In the genomic region with DNA sequence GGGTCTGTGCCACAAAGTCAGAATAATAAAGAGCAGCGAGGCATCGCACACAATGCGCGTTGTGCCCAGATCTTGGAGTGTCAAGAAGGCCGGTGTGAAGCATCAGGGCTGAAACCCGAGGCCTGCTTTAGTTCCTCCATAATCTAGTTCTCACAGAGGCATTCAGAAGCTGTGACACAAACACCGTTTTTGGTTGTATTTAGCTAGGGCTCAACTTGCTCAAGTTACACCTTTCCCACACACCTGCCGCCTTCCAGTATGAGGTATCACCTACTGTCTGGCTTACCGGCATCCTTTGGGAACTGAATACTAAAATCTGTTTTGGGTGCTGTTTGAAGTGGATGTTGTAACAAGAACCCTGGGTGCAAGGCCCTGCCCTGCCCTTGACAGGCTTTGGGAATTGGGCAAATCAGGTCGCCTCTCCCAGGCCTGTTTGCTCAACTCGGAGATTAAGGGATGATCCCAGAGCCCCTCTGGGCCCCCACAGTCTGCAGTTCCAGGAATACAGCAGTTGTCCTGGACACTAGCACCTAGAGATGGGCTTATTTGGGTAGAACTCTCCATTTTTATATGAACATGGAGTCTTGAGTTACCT, we compare ENCODE assay signal across 8 cellular contexts. TPM values are rescaled to one million over a fixed set of nuclear protein-coding genes. Genes with fewer than 3 reads are reported as not detected.
A peak's percentile ranks its signal among the peaks of the same experiment; 100 is the strongest.
DNase-seq lines count a peak whose midpoint lies in the region; ATAC-seq and TF ChIP-seq lines count a peak whose summit lies in the region.

No MANE protein-coding gene starts in this region.

- no peaks in the 10 kb centered on the region for H3K36me3 ChIP-seq in left ventricle myocardium inferior
- peaks cover 0 to 3% (median 0%) of the 10 kb centered on the region in 3 experiments for H3K36me3 ChIP-seq in naive thymus-derived CD4-positive, alpha-beta T cell (ENCODE audit: control insufficient read depth in 2 of 3, insufficient read depth in 3 of 3, low read length in 3 of 3)

- intact Hi-C loops in left ventricle myocardium inferior (cut with micrococcal nuclease), result no loop called here
- intact Hi-C loops in cardiac septum (cut with DNase I), result no loop called here
- intact Hi-C loops in naive thymus-derived CD4-positive, alpha-beta T cell (cut with micrococcal nuclease), result loop anchor here (1.0 to 5.0 kb wide), 2 partner anchors 28 to 138 kb away; a partner anchor contains a TSS

- CTCF ChIA-PET in naive thymus-derived CD4-positive, alpha-beta T cell (lab: Charles Lee), result interaction anchor here (0.6 kb wide), 1 partner anchor 125 kb away, joined by 3 read pairs; no protein-coding TSS in a partner anchor

- peak overlapping the region; percentile 99 for H3K27ac Mint-ChIP-seq in chondrocyte (ENCODE audit: unreplicated experiment)
- H3K27ac Mint-ChIP-seq in naive thymus-derived CD4-positive, alpha-beta T cell, result peak overlapping the region; percentile 86 to 99 (median 96)
- H3K27ac Mint-ChIP-seq in progenitor cell of endocrine pancreas, result no peak overlapping the region

- POLR2A ChIA-PET in naive thymus-derived CD4-positive, alpha-beta T cell (lab: Charles Lee), result interaction anchor here (0.7 to 1.0 kb wide), 3 partner anchors 12 to 27 kb away, joined by 3 to 5 read pairs (median 3); a partner anchor contains a TSS

- TF ChIP-seq CTCF in left ventricle myocardium inferior (IDR thresholded peaks at IDR 0.05; ENCODE audit: borderline replicate concordance) (no peak), chondrocyte (IDR thresholded peaks at IDR 0.05) (no peak), progenitor cell of endocrine pancreas (IDR thresholded peaks at IDR 0.05; ENCODE audit: unreplicated experiment) (no peak)

- no peaks in the 10 kb centered on the region for H3K27me3 ChIP-seq in left ventricle myocardium inferior (ENCODE audit: low read depth)
- H3K27me3 ChIP-seq in naive thymus-derived CD4-positive, alpha-beta T cell (ENCODE audit: control insufficient read depth in 2 of 2, insufficient read depth in 2 of 2, low read length in 2 of 2), result no peaks in the 10 kb centered on the region

- H3K9me3 ChIP-seq in left ventricle myocardium inferior (replicated peaks), result no peaks in the 10 kb centered on the region
- H3K9me3 ChIP-seq in naive thymus-derived CD4-positive, alpha-beta T cell (ENCODE audit: control insufficient read depth in 2 of 3, low read length in 3 of 3), result no peaks in the 10 kb centered on the region

- no peak for ATAC-seq in naive thymus-derived CD4-positive, alpha-beta T cell
- ATAC-seq in HG02885 (IDR thresholded peaks at IDR 0.05; ENCODE audit: poor library complexity, unreplicated experiment) (no peak), HG03095 (IDR thresholded peaks at IDR 0.05; ENCODE audit: unreplicated experiment) (no peak)

- peak overlapping the region; percentile 54 for H3K4me3 ChIP-seq in left ventricle myocardium inferior
- no peak overlapping the region for H3K4me3 ChIP-seq in naive thymus-derived CD4-positive, alpha-beta T cell (ENCODE audit: low read length)

- no peaks in the 10 kb centered on the region for H3K9me3 Mint-ChIP-seq in chondrocyte (ENCODE audit: low read depth)
- no peaks in the 10 kb centered on the region for H3K9me3 Mint-ChIP-seq in naive thymus-derived CD4-positive, alpha-beta T cell
- H3K9me3 Mint-ChIP-seq in progenitor cell of endocrine pancreas (ENCODE audit: low read depth), result no peaks in the 10 kb centered on the region

- H3K27me3 Mint-ChIP-seq in chondrocyte (ENCODE audit: low read depth), result no peaks in the 10 kb centered on the region
- H3K27me3 Mint-ChIP-seq in naive thymus-derived CD4-positive, alpha-beta T cell, result no peaks in the 10 kb centered on the region
- no peaks in the 10 kb centered on the region for H3K27me3 Mint-ChIP-seq in progenitor cell of endocrine pancreas

- H3K4me3 Mint-ChIP-seq in chondrocyte (ENCODE audit: unreplicated experiment), result no peak overlapping the region
- H3K4me3 Mint-ChIP-seq in naive thymus-derived CD4-positive, alpha-beta T cell, result peak overlapping the region in 4 of 10 donors; percentile 51 to 79 (median 70)
- H3K4me3 Mint-ChIP-seq in progenitor cell of endocrine pancreas (ENCODE audit: low read depth), result no peak overlapping the region

- DNase-seq in left ventricle myocardium inferior (no peak), cardiac septum (ENCODE audit: low spot score) (no peak), chondrocyte (ENCODE audit: low spot score) (no peak), progenitor cell of endocrine pancreas (ENCODE audit: low spot score, unreplicated experiment) (no peak)
- no peak for DNase-seq in naive thymus-derived CD4-positive, alpha-beta T cell
- DNase-seq in activated CD8-positive, alpha-beta memory T cell treated with anti-CD3 and anti-CD28 coated beads for 24 hours, result no peak

- H3K4me1 ChIP-seq in left ventricle myocardium inferior, result peaks cover 95% of the 10 kb centered on the region
- peaks cover 18 to 72% of the 10 kb centered on the region in 2 donors for H3K4me1 ChIP-seq in naive thymus-derived CD4-positive, alpha-beta T cell (ENCODE audit: control insufficient read depth in 2 of 2, insufficient read depth in 2 of 2, low read length in 2 of 2)

- H3K36me3 Mint-ChIP-seq in chondrocyte (ENCODE audit: low read depth) (no peaks in the 10 kb centered on the region), progenitor cell of endocrine pancreas (ENCODE audit: insufficient read depth) (no peaks in the 10 kb centered on the region)
- peaks cover 0 to 5% (median 0%) of the 10 kb centered on the region in 5 donors for H3K36me3 Mint-ChIP-seq in naive thymus-derived CD4-positive, alpha-beta T cell

- peak overlapping the region; percentile 92 for H3K27ac ChIP-seq in left ventricle myocardium inferior (replicated peaks)
- H3K27ac ChIP-seq in naive thymus-derived CD4-positive, alpha-beta T cell (ENCODE audit: low read depth, low read length), result peak overlapping the region; percentile 71

- H3K4me1 Mint-ChIP-seq in chondrocyte (ENCODE audit: low read depth) (peaks cover 59% of the 10 kb centered on the region), progenitor cell of endocrine pancreas (ENCODE audit: low read depth) (peaks cover 24% of the 10 kb centered on the region)
- H3K4me1 Mint-ChIP-seq in naive thymus-derived CD4-positive, alpha-beta T cell, result peaks cover 49 to 85% (median 73%) of the 10 kb centered on the region in 7 donors

RNA-seq across cellular contexts. Expression of a gene that starts 27.0 kb away (rescaled TPM):
- total RNA-seq in left ventricle myocardium inferior, result 5.4 TPM
- total RNA-seq in cardiac septum, result 5.6 TPM
- 10.6 to 17.6 TPM (median 15.8 TPM) in 3 replicates for total RNA-seq in chondrocyte
- total RNA-seq in naive thymus-derived CD4-positive, alpha-beta T cell, result 10 to 100 TPM; 12.4 to 26.3 (median 15.1) TPM
- polyA plus RNA-seq in naive thymus-derived CD4-positive, alpha-beta T cell, result 10 to 100 TPM in 1 of 2 donors, 1 to 10 TPM in 1; 8.4 to 14.7 TPM
- 9.7 and 10.0 TPM in 2 replicates for total RNA-seq in progenitor cell of endocrine pancreas

RNA-seq across cellular contexts. Expression of a gene that starts 27.9 kb away (rescaled TPM):
- total RNA-seq in left ventricle myocardium inferior (7.9 TPM), cardiac septum (6.2 TPM), chondrocyte (6.8 to 8.8 TPM (median 7.8 TPM) in 3 replicates), progenitor cell of endocrine pancreas (9.6 and 10.8 TPM in 2 replicates)
- 10 to 100 TPM; 10.7 to 13.3 (median 11.8) TPM for total RNA-seq in naive thymus-derived CD4-positive, alpha-beta T cell
- polyA plus RNA-seq in naive thymus-derived CD4-positive, alpha-beta T cell, result 10 to 100 TPM in 1 of 2 donors, 1 to 10 TPM in 1; 8.6 to 14.8 TPM

RNA-seq across cellular contexts. Expression of a gene that starts 32.5 kb away (rescaled TPM):
- total RNA-seq in left ventricle myocardium inferior, result 141 TPM
- 136 TPM for total RNA-seq in cardiac septum
- 43.5 to 53.6 TPM (median 49.3 TPM) in 3 replicates for total RNA-seq in chondrocyte
- 10 to 100 TPM; 52.0 to 70.8 (median 61.3) TPM for total RNA-seq in naive thymus-derived CD4-positive, alpha-beta T cell
- 10 to 100 TPM; 32.3 to 36.1 TPM for polyA plus RNA-seq in naive thymus-derived CD4-positive, alpha-beta T cell
- total RNA-seq in progenitor cell of endocrine pancreas, result 60.4 and 61.5 TPM in 2 replicates

RNA-seq across cellular contexts. Expression of a gene that starts 54.2 kb away (rescaled TPM):
- not detected for total RNA-seq in left ventricle myocardium inferior
- total RNA-seq in cardiac septum, result 2.0 TPM
- total RNA-seq in chondrocyte, result not detected in 3 replicates
- total RNA-seq in naive thymus-derived CD4-positive, alpha-beta T cell, result not detected
- polyA plus RNA-seq in naive thymus-derived CD4-positive, alpha-beta T cell, result not detected
- total RNA-seq in progenitor cell of endocrine pancreas, result not detected in 2 replicates

Comparison
In these comparisons a context has a peak if more than half of its experiments do, and no peak if none do; other contexts are left out.
1. intact Hi-C loops: an anchor here in naive thymus-derived CD4-positive, alpha-beta T cell (1.0 to 5.0 kb wide); none called in left ventricle myocardium inferior and cardiac septum.